Comparison of ENCODE assay signal across 1 cellular context in the genomic region with DNA sequence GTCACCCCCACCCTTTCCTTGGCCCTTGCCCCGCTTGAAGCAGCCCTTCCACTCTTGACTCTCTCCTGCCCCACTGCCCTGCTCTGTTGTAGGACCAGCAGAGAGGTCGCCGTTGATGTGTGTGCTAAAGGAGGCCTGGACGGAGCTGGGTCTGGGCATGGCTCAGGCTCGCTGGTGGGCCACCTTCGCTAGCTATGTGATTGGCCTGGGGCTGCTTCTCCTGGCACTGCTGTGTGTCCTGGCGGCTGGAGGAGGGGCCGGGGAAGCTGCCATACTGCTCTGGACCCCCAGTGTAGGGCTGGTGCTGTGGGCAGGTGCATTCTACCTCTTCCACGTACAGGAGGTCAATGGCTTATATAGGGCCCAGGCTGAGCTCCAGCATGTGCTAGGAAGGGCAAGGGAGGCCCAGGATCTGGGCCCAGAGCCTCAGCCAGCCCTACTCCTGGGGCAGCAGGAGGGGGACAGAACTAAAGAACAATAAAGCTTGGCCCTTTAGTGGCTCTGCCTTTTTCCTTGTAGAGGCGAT.
TF ChIP-seq lines count a peak whose summit lies in the region.

No MANE protein-coding gene starts in this region.

TF ChIP-seq in GM23338, 12 proteins besides CTCF, POLR2A, EP300 and RAD21:
- TF ChIP-seq EZH2 (IDR thresholded peaks at IDR 0.05; ENCODE audit: low read depth, unreplicated experiment) (no peak), ZNF331 (CRISPR knock-in tag; IDR thresholded peaks at IDR 0.05; ENCODE audit: low read depth) (no peak), STAT1 (IDR thresholded peaks at IDR 0.05; ENCODE audit: unreplicated experiment) (no peak), ZNF462 (CRISPR knock-in tag; IDR thresholded peaks at IDR 0.05) (no peak), POLR2AphosphoS5 (IDR thresholded peaks at IDR 0.05; ENCODE audit: low read depth) (no peak), ZNF114 (CRISPR knock-in tag; IDR thresholded peaks at IDR 0.05) (no peak), NANOG (IDR thresholded peaks at IDR 0.05; ENCODE audit: borderline replicate concordance) (no peak), ETS1 (IDR thresholded peaks at IDR 0.05) (no peak), JUNB (IDR thresholded peaks at IDR 0.05; ENCODE audit: unreplicated experiment) (no peak), CREB1 (CRISPR knock-in tag; IDR thresholded peaks at IDR 0.05; ENCODE audit: low read depth) (no peak)
